ENCODE assay signal across 8 cellular contexts in genomic region chr7:102490529-102491075, GRCh38. TPM values are rescaled to one million over a fixed set of nuclear protein-coding genes. Genes with fewer than 3 reads are reported as not detected.
DNase-seq lines count a peak whose midpoint lies in the region; ATAC-seq and TF ChIP-seq lines count a peak whose summit lies in the region.
"Not testable (repeated sequence)": the region's sequence is repeated elsewhere in the genome, so short reads cannot be mapped to it uniquely, and the experiment has no call there.
"Had no signal": no experiment of that assay in that cellular context is flagged by ENCODE, and none has a peak within 500 bp of the region (broad histone marks: within the 10 kb centered on the region; RNA-seq: fewer than 3 reads in every experiment).

No MANE protein-coding gene starts in this region.

- intact Hi-C loops in psoas muscle (cut with DNase I) = not testable (repeated sequence)

- not testable (repeated sequence) for TF ChIP-seq CTCF in BE2C (IDR thresholded peaks at IDR 0.05; ENCODE audit: low read depth, low read length); foreskin keratinocyte (conservative IDR thresholded peaks at IDR 0.05); psoas muscle (IDR thresholded peaks at IDR 0.05)

- not testable (repeated sequence) for H3K27ac ChIP-seq in foreskin keratinocyte, psoas muscle

- not testable (repeated sequence) for H3K36me3 ChIP-seq in BE2C; psoas muscle (ENCODE audit: insufficient read depth in 1 of 2, low read depth in 1 of 2)

- not testable (repeated sequence) for H3K4me3 ChIP-seq in BE2C (ENCODE audit: low read depth, low read length); psoas muscle

- DNase-seq in BE2C = peak; percentile 84
- peak; percentile 69 for DNase-seq in activated CD8-positive, alpha-beta memory T cell treated with anti-CD3 and anti-CD28 coated beads for 24 hours
- DNase-seq in foreskin keratinocyte = not testable (repeated sequence)
- peak; percentile 68 to 75 for DNase-seq in psoas muscle

- 67 to 100% (median 88%) methylated on average over 2 to 3 of the region's 12 CpGs for WGBS in psoas muscle, 3 donors

- ATAC-seq in GM21576 (IDR thresholded peaks at IDR 0.05; ENCODE audit: unreplicated experiment) (peak; percentile 50), HG03432 (IDR thresholded peaks at IDR 0.05; ENCODE audit: unreplicated experiment) (peak; percentile 40), foreskin keratinocyte (peak; percentile 94), psoas muscle (peak; percentile 31 to 70 (median 66))

- not testable (repeated sequence) for H3K9me3 ChIP-seq in BE2C, psoas muscle

- H3K27me3 ChIP-seq in BE2C; foreskin keratinocyte; psoas muscle (ENCODE audit: insufficient read depth in 3 of 3, low read length in 2 of 3): not testable (repeated sequence)

- H3K4me1 ChIP-seq in BE2C, foreskin keratinocyte, psoas muscle: not testable (repeated sequence)

RNA-seq across cellular contexts. Expression of gene POLR2J, which starts 11.9 kb away (rescaled TPM):
- 125 TPM for polyA plus RNA-seq in BE2C (2012; ENCODE audit: insufficient read depth, insufficient read length, low read depth)
- total RNA-seq in foreskin keratinocyte (69.9 and 80.2 TPM in 2 replicates), psoas muscle (100 to 1,000 TPM in 1 of 4 donors, 10 to 100 TPM in 3; 55.9 to 101 (median 68.2) TPM)
- polyA plus RNA-seq in foreskin keratinocyte (114 and 126 TPM in 2 replicates), psoas muscle (100 to 1,000 TPM; 115 to 229 (median 166) TPM)

RNA-seq across cellular contexts. Expression of gene LRWD1, which starts 25.8 kb away (rescaled TPM):
- polyA plus RNA-seq in BE2C (2012; ENCODE audit: insufficient read depth, insufficient read length, low read depth) = 102 TPM
- total RNA-seq in foreskin keratinocyte (23.3 and 25.0 TPM in 2 replicates), psoas muscle (10 to 100 TPM; 10.4 to 15.6 (median 12.5) TPM)
- polyA plus RNA-seq in foreskin keratinocyte (22.1 and 24.7 TPM in 2 replicates), psoas muscle (10 to 100 TPM; 19.6 to 40.9 (median 27.2) TPM)

RNA-seq across cellular contexts. Expression of gene ALKBH4, which starts 25.9 kb away (rescaled TPM):
- 41.7 TPM for polyA plus RNA-seq in BE2C (2012; ENCODE audit: insufficient read depth, insufficient read length, low read depth)
- total RNA-seq in foreskin keratinocyte = 9.6 and 9.9 TPM in 2 replicates
- 11.8 and 12.2 TPM in 2 replicates for polyA plus RNA-seq in foreskin keratinocyte
- total RNA-seq in psoas muscle = 1 to 10 TPM; 2.7 to 8.2 (median 6.5) TPM
- 10 to 100 TPM in 1 of 3 donors, 1 to 10 TPM in 2; 8.4 to 11.1 (median 8.6) TPM for polyA plus RNA-seq in psoas muscle

RNA-seq across cellular contexts. Expression of gene RASA4B, which starts 27.0 kb away (rescaled TPM):
- 2.4 TPM for polyA plus RNA-seq in BE2C (2012; ENCODE audit: insufficient read depth, insufficient read length, low read depth)
- total RNA-seq in foreskin keratinocyte = 0.51 and 0.53 TPM in 2 replicates
- 0.16 and 0.29 TPM in 2 replicates for polyA plus RNA-seq in foreskin keratinocyte
- 100 to 1,000 TPM in 1 of 4 donors, 10 to 100 TPM in 3; 85.1 to 139 (median 88.8) TPM for total RNA-seq in psoas muscle
- 100 to 1,000 TPM in 1 of 3 donors, 10 to 100 TPM in 2; 29.5 to 116 (median 49.0) TPM for polyA plus RNA-seq in psoas muscle
- total RNA-seq: Daoy had no signal

RNA-seq across cellular contexts. Expression of gene UPK3BL2, which starts 52.9 kb away (rescaled TPM):
- 10.2 TPM for polyA plus RNA-seq in BE2C (2012; ENCODE audit: insufficient read depth, insufficient read length, low read depth)
- total RNA-seq in foreskin keratinocyte = 1.3 and 3.1 TPM in 2 replicates
- polyA plus RNA-seq in foreskin keratinocyte = 1.5 and 5.2 TPM in 2 replicates
- 10 to 100 TPM in 1 of 4 donors, 1 to 10 TPM in 3; 1.7 to 11.1 (median 4.3) TPM for total RNA-seq in psoas muscle
- polyA plus RNA-seq in psoas muscle = 1 to 10 TPM in 2 of 3 donors, under 1 TPM in 1; 0.88 to 6.2 (median 2.4) TPM
- total RNA-seq: smooth muscle cell had no signal

Comparison
In these comparisons a context has a peak if more than half of its experiments do, and no peak if none do; other contexts are left out.
1. ATAC-seq: peak in every context shown above with its lines; median percentile 94 in foreskin keratinocyte; 66 in psoas muscle; 50 in GM21576; 40 in HG03432.